ENCODE assay signal across 9 cellular contexts in genomic region chr7:26196305-26196704, GRCh38. TPM values are rescaled to one million over a fixed set of nuclear protein-coding genes. Genes with fewer than 3 reads are reported as not detected.
DNase-seq lines count a peak whose midpoint lies in the region; ATAC-seq and TF ChIP-seq lines count a peak whose summit lies in the region.
"Had no signal": no experiment of that assay in that cellular context is flagged by ENCODE, and none has a peak within 500 bp of the region (broad histone marks: within the 10 kb centered on the region; RNA-seq: fewer than 3 reads in every experiment).

No MANE protein-coding gene starts in this region.

- peaks cover 73% of the 10 kb centered on the region for H4K20me1 ChIP-seq in Karpas-422 (ENCODE audit: insufficient read depth, low read depth, low read length)

- peak overlapping the region in 1 of 2 donors; percentile 21 for H3K4me3 ChIP-seq in CD4-positive, alpha-beta memory T cell (ENCODE audit: low read length in 2 of 2)
- H3K4me3 ChIP-seq in Karpas-422 (ENCODE audit: low read length) (no peak overlapping the region), breast epithelium (peak overlapping the region in 1 of 3 donors; percentile 100)
- peak overlapping the region; percentile 17 for H3K4me3 ChIP-seq in naive thymus-derived CD4-positive, alpha-beta T cell (ENCODE audit: low read length)

- H3K9me3 Mint-ChIP-seq in CD4-positive, alpha-beta memory T cell = peaks cover 0 to 22% (median 4%) of the 10 kb centered on the region in 8 donors
- peaks cover 0 to 17% (median 0%) of the 10 kb centered on the region in 11 donors for H3K9me3 Mint-ChIP-seq in naive thymus-derived CD4-positive, alpha-beta T cell

- peaks cover 67% of the 10 kb centered on the region for H3K4me1 ChIP-seq in CD4-positive, alpha-beta memory T cell (ENCODE audit: insufficient read depth, low read length)
- H3K4me1 ChIP-seq in Karpas-422 (ENCODE audit: low read length) (peaks cover 37% of the 10 kb centered on the region), breast epithelium (peaks cover 2 to 35% of the 10 kb centered on the region in 2 donors)
- H3K4me1 ChIP-seq in naive thymus-derived CD4-positive, alpha-beta T cell (ENCODE audit: control insufficient read depth in 2 of 2, insufficient read depth in 2 of 2, low read length in 2 of 2) = peaks cover 56% of the 10 kb centered on the region in 2 donors

- DNase-seq in CD4-positive, alpha-beta memory T cell = no peak
- peak; percentile 40 for DNase-seq in Karpas-422
- no peak for DNase-seq in breast epithelium (ENCODE audit: low spot score in 2 of 2)
- no peak for DNase-seq in naive thymus-derived CD4-positive, alpha-beta T cell
- no peak for DNase-seq in substantia nigra (lab: John Stamatoyannopoulos, UW)
- no peak for DNase-seq in OCI-M1 (lab: John Stamatoyannopoulos, UW)
- no peak for DNase-seq in T1000 (lab: John Stamatoyannopoulos, UW)
- DNase-seq in stimulated activated naive CD4-positive, alpha-beta T cell treated with Interleukin-2 at 50 U/mL for 16 hours (lab: John Stamatoyannopoulos, UW) = no peak
- DNase-seq: uterus had no signal

- H3K27me3 Mint-ChIP-seq in CD4-positive, alpha-beta memory T cell = peaks cover 0 to 4% of the 10 kb centered on the region in 2 donors
- peaks cover 0 to 9% (median 0%) of the 10 kb centered on the region in 5 donors for H3K27me3 Mint-ChIP-seq in naive thymus-derived CD4-positive, alpha-beta T cell

- peak overlapping the region; percentile 78 to 100 (median 84) for H3K4me3 Mint-ChIP-seq in CD4-positive, alpha-beta memory T cell
- peak overlapping the region; percentile 73 to 100 (median 96) for H3K4me3 Mint-ChIP-seq in naive thymus-derived CD4-positive, alpha-beta T cell

- no peak for TF ChIP-seq CTCF in breast epithelium (IDR thresholded peaks at IDR 0.05)

- TF ChIP-seq POLR2A in breast epithelium (IDR thresholded peaks at IDR 0.05) = no peak

- H3K9me2 ChIP-seq in Karpas-422 (replicated peaks; ENCODE audit: insufficient read depth, low read length) = no peaks in the 10 kb centered on the region

- H3K27ac ChIP-seq in CD4-positive, alpha-beta memory T cell (ENCODE audit: low read depth, low read length) = peak overlapping the region; percentile 17
- H3K27ac ChIP-seq in Karpas-422 (ENCODE audit: low read length) (no peak overlapping the region), breast epithelium (peak overlapping the region; percentile 40 to 48), substantia nigra (ENCODE audit: low read depth, low read length, poor library complexity, severe bottlenecking) (no peak overlapping the region)
- peak overlapping the region; percentile 14 for H3K27ac ChIP-seq in naive thymus-derived CD4-positive, alpha-beta T cell (ENCODE audit: low read depth, low read length)

- peaks cover 52 to 84% (median 57%) of the 10 kb centered on the region in 4 donors for H3K4me1 Mint-ChIP-seq in CD4-positive, alpha-beta memory T cell
- H3K4me1 Mint-ChIP-seq in naive thymus-derived CD4-positive, alpha-beta T cell = peaks cover 54 to 73% (median 61%) of the 10 kb centered on the region in 7 donors

- no peak overlapping the region for H3K4me2 ChIP-seq in Karpas-422 (ENCODE audit: low read depth, low read length, poor library complexity, severe bottlenecking)

- CTCF ChIA-PET in CD4-positive, alpha-beta memory T cell (lab: Charles Lee; ENCODE audit: partially characterized antibody) = interaction anchor here (1.0 to 9.9 kb wide), 12 partner anchors 8 to 173 kb away, joined by 3 to 212 read pairs (median 12); partner anchors contain the start of gene NFE2L3
- CTCF ChIA-PET in naive thymus-derived CD4-positive, alpha-beta T cell (lab: Charles Lee) = interaction anchor here (0.5 to 10.0 kb wide), 8 partner anchors 8 to 173 kb away, joined by 3 to 177 read pairs (median 6); no protein-coding TSS in a partner anchor

- POLR2A ChIA-PET in CD4-positive, alpha-beta memory T cell (lab: Charles Lee; ENCODE audit: partially characterized antibody) = interaction anchor here (0.8 to 13.1 kb wide), 8 partner anchors 8 to 117 kb away, joined by 3 to 369 read pairs (median 10); partner anchors contain the start of gene NFE2L3
- POLR2A ChIA-PET in naive thymus-derived CD4-positive, alpha-beta T cell (lab: Charles Lee) = interaction anchor here (0.6 to 13.1 kb wide), 10 partner anchors 10 to 168 kb away, joined by 3 to 289 read pairs (median 4); partner anchors contain the start of gene NFE2L3

- H3K27me3 ChIP-seq in CD4-positive, alpha-beta memory T cell (ENCODE audit: insufficient read depth, low read length) = no peaks in the 10 kb centered on the region
- no peaks in the 10 kb centered on the region for H3K27me3 ChIP-seq in Karpas-422 (ENCODE audit: low read length)
- H3K27me3 ChIP-seq in breast epithelium = no peaks in the 10 kb centered on the region
- H3K27me3 ChIP-seq in naive thymus-derived CD4-positive, alpha-beta T cell (ENCODE audit: control insufficient read depth in 2 of 2, insufficient read depth in 2 of 2, low read length in 2 of 2) = no peaks in the 10 kb centered on the region
- H3K27me3 ChIP-seq: uterus had no signal

- no peak overlapping the region for H3K9ac ChIP-seq in Karpas-422 (ENCODE audit: low read length)

- intact Hi-C loops in CD4-positive, alpha-beta memory T cell (cut with micrococcal nuclease) = loop anchor here (2.0 kb wide), 1 partner anchor 14 kb away; no protein-coding TSS in a partner anchor
- intact Hi-C loops in breast epithelium (cut with DNase I; ENCODE audit: low total_unique reads) = no loop called here
- intact Hi-C loops in naive thymus-derived CD4-positive, alpha-beta T cell (cut with micrococcal nuclease) = loop anchor here in 1 of 2 donors (5.0 kb wide), 1 partner anchor 304 kb away; no protein-coding TSS in a partner anchor

- H3K79me2 ChIP-seq in Karpas-422 (ENCODE audit: low read length) = peaks cover 51% of the 10 kb centered on the region

- H3K27ac Mint-ChIP-seq in CD4-positive, alpha-beta memory T cell = peak overlapping the region; percentile 69 to 99 (median 88)
- H3K27ac Mint-ChIP-seq in naive thymus-derived CD4-positive, alpha-beta T cell = peak overlapping the region; percentile 48 to 99 (median 66)

- no peak for ATAC-seq in naive thymus-derived CD4-positive, alpha-beta T cell

- H2AFZ ChIP-seq in Karpas-422 (ENCODE audit: low read length) = no peak overlapping the region

- no peaks in the 10 kb centered on the region for H3K9me3 ChIP-seq in CD4-positive, alpha-beta memory T cell (ENCODE audit: control insufficient read depth in 1 of 2, low read length in 2 of 2)
- H3K9me3 ChIP-seq in Karpas-422 (ENCODE audit: low read length) (no peaks in the 10 kb centered on the region), breast epithelium (no peaks in the 10 kb centered on the region)
- H3K9me3 ChIP-seq in naive thymus-derived CD4-positive, alpha-beta T cell (ENCODE audit: control insufficient read depth in 2 of 3, low read length in 3 of 3) = no peaks in the 10 kb centered on the region
- H3K9me3 ChIP-seq: uterus had no signal

- H3K36me3 Mint-ChIP-seq in CD4-positive, alpha-beta memory T cell = peaks cover 78 to 94% of the 10 kb centered on the region in 2 donors
- H3K36me3 Mint-ChIP-seq in naive thymus-derived CD4-positive, alpha-beta T cell = peaks cover 37 to 82% (median 70%) of the 10 kb centered on the region in 5 donors

- peaks cover 61% of the 10 kb centered on the region for H3K36me3 ChIP-seq in CD4-positive, alpha-beta memory T cell (ENCODE audit: insufficient read depth, low read length)
- H3K36me3 ChIP-seq in Karpas-422 (ENCODE audit: insufficient read depth, low read length) = peaks cover 74% of the 10 kb centered on the region
- no peaks in the 10 kb centered on the region for H3K36me3 ChIP-seq in breast epithelium
- H3K36me3 ChIP-seq in naive thymus-derived CD4-positive, alpha-beta T cell (ENCODE audit: control insufficient read depth in 2 of 3, insufficient read depth in 3 of 3, low read length in 3 of 3) = peaks cover 40 to 79% (median 43%) of the 10 kb centered on the region in 3 experiments
- H3K36me3 ChIP-seq: uterus had no signal

RNA-seq across cellular contexts. Expression of gene HNRNPA2B1, which starts 4.2 kb away (rescaled TPM):
- total RNA-seq in CD4-positive, alpha-beta memory T cell = 100 to 1,000 TPM; 450 to 466 TPM
- 100 to 1,000 TPM; 475 to 700 TPM for polyA plus RNA-seq in CD4-positive, alpha-beta memory T cell
- total RNA-seq in Karpas-422 (2014; rRNA removed; shearing (Covaris generic); ENCODE audit: low replicate concordance) = 145 and 197 TPM in 2 replicates
- total RNA-seq in breast epithelium = 100 to 1,000 TPM; 168 to 324 (median 282) TPM
- 100 to 1,000 TPM; 394 to 702 (median 437) TPM for total RNA-seq in naive thymus-derived CD4-positive, alpha-beta T cell
- 100 to 1,000 TPM; 612 to 833 TPM for polyA plus RNA-seq in naive thymus-derived CD4-positive, alpha-beta T cell

RNA-seq across cellular contexts. Expression of gene CBX3, which starts 5.2 kb away (rescaled TPM):
- total RNA-seq in CD4-positive, alpha-beta memory T cell = 100 to 1,000 TPM; 160 to 173 TPM
- polyA plus RNA-seq in CD4-positive, alpha-beta memory T cell = 100 to 1,000 TPM; 105 to 180 TPM
- total RNA-seq in Karpas-422 (2014; rRNA removed; shearing (Covaris generic); ENCODE audit: low replicate concordance) = 111 and 168 TPM in 2 replicates
- total RNA-seq in breast epithelium = 10 to 100 TPM; 88.0 to 98.3 (median 96.0) TPM
- 100 to 1,000 TPM; 103 to 214 (median 155) TPM for total RNA-seq in naive thymus-derived CD4-positive, alpha-beta T cell
- polyA plus RNA-seq in naive thymus-derived CD4-positive, alpha-beta T cell = 100 to 1,000 TPM in 1 of 2 donors, 10 to 100 TPM in 1; 86.9 to 111 TPM

RNA-seq across cellular contexts. Expression of gene NFE2L3, which starts 44.3 kb away (rescaled TPM):
- 1 to 10 TPM; 7.5 to 7.9 TPM for total RNA-seq in CD4-positive, alpha-beta memory T cell
- polyA plus RNA-seq in CD4-positive, alpha-beta memory T cell = 1 to 10 TPM; 7.9 to 9.6 TPM
- not detected in 2 replicates for total RNA-seq in Karpas-422 (2014; rRNA removed; shearing (Covaris generic); ENCODE audit: low replicate concordance)
- 1 to 10 TPM; 2.2 to 5.8 (median 4.9) TPM for total RNA-seq in breast epithelium
- total RNA-seq in naive thymus-derived CD4-positive, alpha-beta T cell = 10 to 100 TPM in 1 of 5 experiments, 1 to 10 TPM in 4; 1.1 to 49.5 (median 4.5) TPM
- 1 to 10 TPM; 2.6 to 4.8 TPM for polyA plus RNA-seq in naive thymus-derived CD4-positive, alpha-beta T cell

Comparison
In these comparisons a context has a peak if more than half of its experiments do, and no peak if none do; other contexts are left out.
1. H3K27ac ChIP-seq: peak in CD4-positive, alpha-beta memory T cell (single experiment), breast epithelium (2 of 2) and naive thymus-derived CD4-positive, alpha-beta T cell (single experiment); none in Karpas-422 (single experiment) and substantia nigra (single experiment).